In the genomic region with DNA sequence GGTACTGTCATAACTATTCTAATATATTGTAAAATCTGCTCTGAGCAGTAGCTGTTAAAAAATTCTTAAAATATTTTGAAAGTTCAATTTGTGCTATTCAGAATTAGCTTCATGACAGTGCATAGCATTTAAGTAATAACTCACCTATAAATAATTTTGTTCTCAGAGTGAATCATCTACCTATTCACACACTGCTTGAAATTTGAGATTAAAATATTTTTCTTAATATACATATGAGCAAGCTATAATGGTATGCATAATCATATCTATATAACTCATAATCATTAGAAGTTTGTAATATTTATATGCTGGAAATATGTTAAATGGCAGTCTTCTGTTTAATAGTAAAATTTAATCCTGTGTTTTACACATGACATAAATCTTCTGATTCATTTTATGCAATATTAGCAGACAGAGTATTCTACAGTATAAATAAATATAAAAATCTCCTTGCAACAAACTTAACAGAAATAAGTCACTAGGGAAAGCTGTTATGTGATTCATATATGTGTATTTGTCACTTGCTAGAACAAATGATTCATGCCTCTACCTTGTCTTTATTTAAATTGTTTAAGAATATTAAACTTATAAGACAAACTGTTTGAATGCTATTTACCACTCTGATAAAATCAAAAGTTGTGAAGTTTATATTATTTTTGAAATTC, we compare ENCODE assay signal across 26 cellular contexts.
"Had no signal": no experiment of that assay in that cellular context is flagged by ENCODE, and none has a peak within 500 bp of the region (broad histone marks: within the 10 kb centered on the region; RNA-seq: fewer than 3 reads in every experiment).

No MANE protein-coding gene starts in this region.

- H3K4me2 ChIP-seq: SK-N-SH had no signal

- H3K4me1 ChIP-seq: ascending aorta, body of pancreas, SJCRH30 had no signal

- H3K27me3 ChIP-seq: ascending aorta, body of pancreas, SJCRH30 had no signal

- DNase-seq: activated CD4-positive, alpha-beta T cell treated with anti-CD3 and anti-CD28 coated beads for 48 hours; activated CD4-positive, alpha-beta T cell treated with anti-CD3 and anti-CD28 coated beads, Interleukin-2, amount 50 U/mL, for 48 hours; activated CD4-positive, CD25-positive, alpha-beta regulatory T cell treated with anti-CD3 and anti-CD28 coated beads, Interleukin-2, amount 50 U/mL, for 72 hours; activated CD8-positive, alpha-beta memory T cell treated with anti-CD3 and anti-CD28 coated beads, Interleukin-2, amount 10 ng/mL, durations not matched to agents 7 days and 5 days; activated effector memory CD4-positive, alpha-beta T cell treated with anti-CD3 and anti-CD28 coated beads, Interleukin-2, amount 50 U/mL, for 16 hours; activated naive CD4-positive, alpha-beta T cell treated with Interleukin-2 at 50 U/mL for 16 hours; activated naive CD8-positive, alpha-beta T cell treated with anti-CD3 and anti-CD28 coated beads, Interleukin-2, amount 50 U/mL, for 24 hours; activated T-cell treated with anti-CD3 and anti-CD28 coated beads, Interleukin-2, amount 50 U/mL, for 4 hours; amniotic stem cell; body of pancreas; Kasumi-1; KBM-7; NCI-H1105 treated with DMSO at 0.1 percent for 48 hours; NCI-H1436 treated with DMSO at 0.1 percent for 48 hours; NCI-H187; NCI-H2081; NCI-H510A treated with DMSO at 0.1 percent for 48 hours; NCI-H69; Right ventricle myocardium superior; SJCRH30; SK-N-SH had no signal

- H3K4me1 Mint-ChIP-seq: activated CD8-positive, alpha-beta memory T cell treated with anti-CD3 and anti-CD28 coated beads, Interleukin-2, amount 10 ng/mL, durations not matched to agents 7 days and 5 days; activated naive CD8-positive, alpha-beta T cell treated with anti-CD3 and anti-CD28 coated beads, Interleukin-2, amount 50 U/mL, for 24 hours; central memory CD8-positive, alpha-beta T cell had no signal

- H3K9me2 ChIP-seq: SK-N-SH had no signal

- H3K27ac Mint-ChIP-seq: activated CD8-positive, alpha-beta memory T cell treated with anti-CD3 and anti-CD28 coated beads, Interleukin-2, amount 10 ng/mL, durations not matched to agents 7 days and 5 days; activated naive CD4-positive, alpha-beta T cell treated with anti-CD3 and anti-CD28 coated beads, Interleukin-2, amount 50 U/mL, for 72 hours; activated naive CD8-positive, alpha-beta T cell treated with anti-CD3 and anti-CD28 coated beads, Interleukin-2, amount 50 U/mL, for 24 hours; T-helper 1 cell treated with Interleukin-12 subunit alpha and Interleukin-12 subunit beta and Interleukin-4 antibody, amounts not matched to agents 30 μg/mL and 1 μg/mL, for 36 hours; WTC11 had no signal

- H3K9ac ChIP-seq: SK-N-SH had no signal

- H3K4me3 ChIP-seq: ascending aorta, body of pancreas, SJCRH30 had no signal

- H3K9me3 Mint-ChIP-seq: T-helper 1 cell treated with Interleukin-12 subunit alpha and Interleukin-12 subunit beta and Interleukin-4 antibody, amounts not matched to agents 30 μg/mL and 1 μg/mL, for 36 hours; WTC11 had no signal

- H3K36me3 ChIP-seq: ascending aorta, SJCRH30 had no signal

- H3K36me3 Mint-ChIP-seq: activated CD8-positive, alpha-beta memory T cell treated with anti-CD3 and anti-CD28 coated beads, Interleukin-2, amount 10 ng/mL, durations not matched to agents 7 days and 5 days; activated naive CD4-positive, alpha-beta T cell treated with anti-CD3 and anti-CD28 coated beads, Interleukin-2, amount 50 U/mL, for 72 hours; WTC11 had no signal

- H3K4me3 Mint-ChIP-seq: activated CD8-positive, alpha-beta memory T cell treated with anti-CD3 and anti-CD28 coated beads, Interleukin-2, amount 10 ng/mL, durations not matched to agents 7 days and 5 days; activated naive CD8-positive, alpha-beta T cell treated with anti-CD3 and anti-CD28 coated beads, Interleukin-2, amount 50 U/mL, for 24 hours; activated T-cell treated with anti-CD3 and anti-CD28 coated beads, Interleukin-2, amount 50 U/mL, for 4 hours; central memory CD8-positive, alpha-beta T cell; T-helper 1 cell treated with Interleukin-12 subunit alpha and Interleukin-12 subunit beta and Interleukin-4 antibody, amounts not matched to agents 30 μg/mL and 1 μg/mL, for 36 hours; WTC11 had no signal

- ATAC-seq: activated CD8-positive, alpha-beta memory T cell treated with anti-CD3 and anti-CD28 coated beads, Interleukin-2, amount 10 ng/mL, durations not matched to agents 7 days and 5 days; activated naive CD4-positive, alpha-beta T cell treated with anti-CD3 and anti-CD28 coated beads, Interleukin-2, amount 50 U/mL, for 72 hours; activated naive CD8-positive, alpha-beta T cell treated with anti-CD3 and anti-CD28 coated beads, Interleukin-2, amount 50 U/mL, for 24 hours; activated T-cell treated with anti-CD3 and anti-CD28 coated beads, Interleukin-2, amount 50 U/mL, for 4 hours; body of pancreas; WTC11 had no signal

- H3K9me3 ChIP-seq: ascending aorta, body of pancreas, SJCRH30, SK-N-SH had no signal

- H3K27ac ChIP-seq: ascending aorta, body of pancreas, SJCRH30 had no signal

- H3K27me3 Mint-ChIP-seq: activated CD8-positive, alpha-beta memory T cell treated with anti-CD3 and anti-CD28 coated beads, Interleukin-2, amount 10 ng/mL, durations not matched to agents 7 days and 5 days; activated naive CD8-positive, alpha-beta T cell treated with anti-CD3 and anti-CD28 coated beads, Interleukin-2, amount 50 U/mL, for 24 hours; central memory CD8-positive, alpha-beta T cell had no signal
